In genomic region chr10:101310528-101311439, GRCh38 we compare ENCODE assay signal across 9 cellular contexts. TPM values are rescaled to one million over a fixed set of nuclear protein-coding genes. Genes with fewer than 3 reads are reported as not detected.
DNase-seq lines count a peak whose midpoint lies in the region; ATAC-seq and TF ChIP-seq lines count a peak whose summit lies in the region.
"Had no signal": no experiment of that assay in that cellular context is flagged by ENCODE, and none has a peak within 500 bp of the region (broad histone marks: within the 10 kb centered on the region; RNA-seq: fewer than 3 reads in every experiment).

No MANE protein-coding gene starts in this region.

- CTCF ChIA-PET in activated B cell treated with CpG ODN at 0.5 μM for 24 hours (lab: Charles Lee), result no interaction called here
- CTCF ChIA-PET in Caco-2 (lab: Charles Lee), result no interaction called here

- no peak overlapping the region for H3K9ac ChIP-seq in GM23248

- H3K27ac Mint-ChIP-seq in activated B cell treated with CpG ODN at 0.5 μM for 24 hours (no peak overlapping the region), progenitor cell of endocrine pancreas (no peak overlapping the region), Caco-2 (ENCODE audit: unreplicated experiment) (no peak overlapping the region)

- H3K9me3 Mint-ChIP-seq in activated B cell treated with CpG ODN at 0.5 μM for 24 hours (no peaks in the 10 kb centered on the region), progenitor cell of endocrine pancreas (ENCODE audit: low read depth) (no peaks in the 10 kb centered on the region), Caco-2 (ENCODE audit: unreplicated experiment) (no peaks in the 10 kb centered on the region)

- in situ Hi-C loops in GM23248 (cut with MboI), result no loop called here

- H3K36me3 Mint-ChIP-seq in activated B cell treated with CpG ODN at 0.5 μM for 24 hours (ENCODE audit: low read depth), result no peaks in the 10 kb centered on the region
- H3K36me3 Mint-ChIP-seq in progenitor cell of endocrine pancreas (ENCODE audit: insufficient read depth), result no peaks in the 10 kb centered on the region
- H3K36me3 Mint-ChIP-seq in Caco-2 (ENCODE audit: insufficient read depth, unreplicated experiment), result no peaks in the 10 kb centered on the region

- H3K4me1 Mint-ChIP-seq in activated B cell treated with CpG ODN at 0.5 μM for 24 hours (peaks cover 7% of the 10 kb centered on the region), progenitor cell of endocrine pancreas (ENCODE audit: low read depth) (peaks cover 7% of the 10 kb centered on the region), Caco-2 (ENCODE audit: low read depth, unreplicated experiment) (peaks cover 5% of the 10 kb centered on the region)

- H3K9me3 ChIP-seq in GM23248 (ENCODE audit: low read depth) (no peaks in the 10 kb centered on the region), Caco-2 (no peaks in the 10 kb centered on the region)

- no peaks in the 10 kb centered on the region for H4K20me1 ChIP-seq in GM23248 (ENCODE audit: insufficient read depth)

- H3K27ac ChIP-seq in GM23248, result no peak overlapping the region

- H3F3A ChIP-seq in GM23248 (ENCODE audit: insufficient read depth), result no peaks in the 10 kb centered on the region

- peak overlapping the region; percentile 49 for H3K4me3 Mint-ChIP-seq in activated B cell treated with CpG ODN at 0.5 μM for 24 hours
- peak overlapping the region; percentile 59 for H3K4me3 Mint-ChIP-seq in progenitor cell of endocrine pancreas (ENCODE audit: low read depth)
- H3K4me3 Mint-ChIP-seq in Caco-2 (ENCODE audit: unreplicated experiment), result no peak overlapping the region

- peaks cover 53% of the 10 kb centered on the region for H3K27me3 ChIP-seq in GM23248 (replicated peaks; ENCODE audit: insufficient read depth)
- no peaks in the 10 kb centered on the region; the same call in 1 of the 2 replicates for H3K27me3 ChIP-seq in Caco-2 (replicated peaks; ENCODE audit: control insufficient read depth, insufficient read depth, low read length)

- no peaks in the 10 kb centered on the region for H3K4me1 ChIP-seq in GM23248 (ENCODE audit: insufficient read depth)
- no peaks in the 10 kb centered on the region for H3K4me1 ChIP-seq in Caco-2

- peak overlapping the region; percentile 32; the same call in 1 of the 2 replicates for H2AFZ ChIP-seq in GM23248

- H3K36me3 ChIP-seq in GM23248 (ENCODE audit: low read depth) (no peaks in the 10 kb centered on the region), Caco-2 (ENCODE audit: control insufficient read depth, insufficient read depth, low read length) (no peaks in the 10 kb centered on the region)

- TF ChIP-seq CTCF in activated B cell treated with CpG ODN at 0.5 μM for 24 hours (IDR thresholded peaks at IDR 0.05), result no peak
- no peak for TF ChIP-seq CTCF in progenitor cell of endocrine pancreas (IDR thresholded peaks at IDR 0.05; ENCODE audit: unreplicated experiment)
- no peak for TF ChIP-seq CTCF in Caco-2 (IDR thresholded peaks at IDR 0.05; ENCODE audit: insufficient read depth in 1 of 2, low read depth in 1 of 2, low read length in 1 of 2, severe bottlenecking in 1 of 2, unreplicated experiment in 1 of 2)

- no TSS peak for BruUV-seq in Caco-2 (replicated peaks; lab: Mats Ljungman, UMichigan)

- peaks cover 67% of the 10 kb centered on the region for H3K27me3 Mint-ChIP-seq in activated B cell treated with CpG ODN at 0.5 μM for 24 hours
- H3K27me3 Mint-ChIP-seq in progenitor cell of endocrine pancreas, result peaks cover 48% of the 10 kb centered on the region
- peaks cover 11% of the 10 kb centered on the region for H3K27me3 Mint-ChIP-seq in Caco-2 (ENCODE audit: insufficient read depth, unreplicated experiment)

- H3K4me2 ChIP-seq in GM23248 (ENCODE audit: unreplicated experiment), result no peak overlapping the region

- no peaks in the 10 kb centered on the region for H3K9me2 ChIP-seq in GM23248 (ENCODE audit: insufficient read depth)

- DNase-seq in GM23248 (no peak), activated B cell treated with CpG ODN at 0.5 μM for 24 hours (no peak), left cardiac atrium (peak; percentile 48), progenitor cell of endocrine pancreas (ENCODE audit: low spot score, unreplicated experiment) (peak; percentile 25), Caco-2 (no peak), SW480 (ENCODE audit: low spot score) (no peak), DMS153 treated with DMSO at 0.1 percent for 48 hours (lab: John Stamatoyannopoulos, UW; ENCODE audit: unreplicated experiment) (no peak)
- DNase-seq: NCI-H524 had no signal

- H3K4me3 ChIP-seq in GM23248 (no peak overlapping the region), Caco-2 (ENCODE audit: low read depth, low read length) (no peak overlapping the region)

- no peak for ATAC-seq in activated B cell treated with CpG ODN at 0.5 μM for 24 hours (ENCODE audit: low read depth)
- peak; percentile 86 to 89 for ATAC-seq in left cardiac atrium
- no peak for ATAC-seq in GM21825 (IDR thresholded peaks at IDR 0.05; ENCODE audit: unreplicated experiment)

- POLR2A ChIA-PET in activated B cell treated with CpG ODN at 0.5 μM for 24 hours (lab: Charles Lee), result no interaction called here
- POLR2A ChIA-PET in Caco-2 (lab: Charles Lee), result no interaction called here

- intact Hi-C loops in activated B cell treated with CpG ODN at 0.5 μM for 24 hours (cut with micrococcal nuclease), result no loop called here
- intact Hi-C loops in left cardiac atrium (cut with DNase I), result no loop called here
- intact Hi-C loops in Caco-2 (cut with micrococcal nuclease; ENCODE audit: unreplicated experiment), result no loop called here

- H3K79me2 ChIP-seq in GM23248 (ENCODE audit: insufficient read depth), result no peaks in the 10 kb centered on the region

- 12 to 16% methylated on average over 26 to 29 of the region's 29 CpGs for WGBS in GM23248 (ENCODE audit: low coverage in 1 of 2, low lambda C conversion rate in 2 of 2, missing lambda C conversion rate in 2 of 2), 2 experiments

RNA-seq across cellular contexts. Expression of gene BTRC, which starts 43.2 kb away (rescaled TPM):
- total RNA-seq in GM23248 (2014; rRNA removed; shearing (Covaris generic)), result 8.4 and 10.5 TPM in 2 replicates
- 11.0 and 11.4 TPM in 2 replicates for polyA plus RNA-seq in GM23248 (2016; fragmentation: Nextera tagmentation; extraction: Ambion mirVana)
- 11.8 and 19.4 TPM in 2 replicates for total RNA-seq in activated B cell treated with CpG ODN at 0.5 μM for 24 hours
- total RNA-seq in left cardiac atrium, result 10 to 100 TPM; 26.0 to 26.4 TPM
- 43.5 and 46.5 TPM in 2 replicates for total RNA-seq in progenitor cell of endocrine pancreas
- total RNA-seq in Caco-2 (2022), result 19.6 and 20.0 TPM in 2 replicates

Comparison
In these comparisons a context has a peak if more than half of its experiments do, and no peak if none do; other contexts are left out.
1. DNase-seq: peak in left cardiac atrium (single experiment) and progenitor cell of endocrine pancreas (single experiment); none in GM23248 (single experiment), activated B cell treated with CpG ODN at 0.5 μM for 24 hours (single experiment), Caco-2 (0 of 2), SW480 (single experiment) and DMS153 treated with DMSO at 0.1 percent for 48 hours (single experiment).
2. ATAC-seq: peak in left cardiac atrium (2 of 2); none in activated B cell treated with CpG ODN at 0.5 μM for 24 hours (single experiment) and GM21825 (single experiment).